20 cellular contexts compared by ENCODE assay signal in the genomic region with DNA sequence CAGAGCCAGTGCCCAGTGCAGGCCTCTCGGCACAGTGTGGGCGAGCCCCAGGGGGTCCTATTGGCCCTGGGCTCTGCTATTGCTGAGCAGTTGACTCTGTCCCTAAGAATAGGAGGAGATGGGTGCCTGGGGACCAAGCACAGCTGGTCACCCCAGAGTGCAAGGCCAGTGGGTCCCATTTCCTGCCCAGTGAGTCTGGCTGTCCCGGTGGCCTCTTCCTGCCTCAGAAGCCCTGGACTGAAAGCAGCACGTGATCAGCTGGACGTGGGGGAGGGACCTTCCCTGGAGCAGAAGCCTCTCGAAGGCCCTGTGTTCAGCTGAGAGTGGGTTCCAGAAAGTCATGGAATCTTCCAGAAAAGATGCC. TPM values are rescaled to one million over a fixed set of nuclear protein-coding genes. Genes with fewer than 3 reads are reported as not detected.
DNase-seq lines count a peak whose midpoint lies in the region; ATAC-seq, FAIRE-seq and TF ChIP-seq lines count a peak whose summit lies in the region.
"Had no signal": no experiment of that assay in that cellular context is flagged by ENCODE, and none has a peak within 500 bp of the region (broad histone marks: within the 10 kb centered on the region; RNA-seq: fewer than 3 reads in every experiment).

No MANE protein-coding gene starts in this region.

- no peaks in the 10 kb centered on the region for H3K9me3 Mint-ChIP-seq in CD4-positive, alpha-beta T cell
- H3K9me3 Mint-ChIP-seq: activated naive CD4-positive, alpha-beta T cell treated with anti-CD3 and anti-CD28 coated beads, Interleukin-2, amount 50 U/mL, for 24 hours had no signal

- no peak for TF ChIP-seq RAD21 in GM12878 (IDR thresholded peaks at IDR 0.05; ENCODE audit: insufficient read depth, low read depth, low read length)

- H3K9me3 ChIP-seq in KOPT-K1 (ENCODE audit: insufficient read depth, low read length, poor library complexity, severe bottlenecking) (no peaks in the 10 kb centered on the region), GM12878 (replicated peaks; ENCODE audit: control insufficient read depth, insufficient read depth, low read length) (no peaks in the 10 kb centered on the region), psoas muscle (no peaks in the 10 kb centered on the region), OCI-LY7 (ENCODE audit: low read length) (no peaks in the 10 kb centered on the region)
- no peaks in the 10 kb centered on the region for H3K9me3 ChIP-seq in CD4-positive, alpha-beta T cell (ENCODE audit: control insufficient read depth, low read length)
- H3K9me3 ChIP-seq: pancreas had no signal

- H3K4me2 ChIP-seq in GM12878 (ENCODE audit: control insufficient read depth, insufficient read depth) (no peak overlapping the region), OCI-LY7 (ENCODE audit: low read length) (no peak overlapping the region)

- WGBS in GM12878 (ENCODE audit: insufficient coverage, insufficient replicate concordance, low lambda C conversion rate, missing lambda C conversion rate), result 24% methylated on average over 6 of the region's 6 CpGs
- WGBS in psoas muscle, 3 donors, result 54 to 66% (median 58%) methylated on average over 6 of the region's 6 CpGs

- H3K79me2 ChIP-seq in GM12878 (ENCODE audit: control insufficient read depth, insufficient read depth, low read length) (no peaks in the 10 kb centered on the region), OCI-LY7 (ENCODE audit: insufficient read depth, low read depth, low read length) (no peaks in the 10 kb centered on the region)

- H3K27me3 Mint-ChIP-seq in CD4-positive, alpha-beta T cell, result no peaks in the 10 kb centered on the region
- H3K27me3 Mint-ChIP-seq: activated CD4-positive, alpha-beta T cell treated with anti-CD3 and anti-CD28 coated beads for 36 hours; activated naive CD4-positive, alpha-beta T cell treated with anti-CD3 and anti-CD28 coated beads, Interleukin-2, amount 50 U/mL, for 24 hours; CD4-positive, CD25-positive, alpha-beta regulatory T cell had no signal

- H3K4me3 ChIP-seq in GM12878 (no peak overlapping the region), psoas muscle (no peak overlapping the region), OCI-LY7 (ENCODE audit: low read depth, low read length, poor library complexity, severe bottlenecking) (no peak overlapping the region)
- H3K4me3 ChIP-seq: pancreas had no signal

- H3K4me3 Mint-ChIP-seq in CD4-positive, alpha-beta T cell, result no peak overlapping the region
- H3K4me3 Mint-ChIP-seq: activated CD4-positive, alpha-beta T cell treated with anti-CD3 and anti-CD28 coated beads for 36 hours; activated naive CD4-positive, alpha-beta T cell treated with anti-CD3 and anti-CD28 coated beads, Interleukin-2, amount 50 U/mL, for 24 hours; CD4-positive, CD25-positive, alpha-beta regulatory T cell had no signal

- in situ Hi-C loops in GM12878 (cut with MboI), result no loop called here

- BruUV-seq in GM12878 (replicated peaks; lab: Mats Ljungman, UMichigan) (no TSS peak), OCI-LY7 (replicated peaks; lab: Mats Ljungman, UMichigan) (no TSS peak)

- H4K20me1 ChIP-seq in GM12878 (ENCODE audit: control insufficient read depth, insufficient read depth) (no peaks in the 10 kb centered on the region), OCI-LY7 (ENCODE audit: insufficient read depth, low read length) (no peaks in the 10 kb centered on the region)

- no peaks in the 10 kb centered on the region for H3K9me2 ChIP-seq in OCI-LY7 (ENCODE audit: insufficient read depth, low read length)

- no peak for FAIRE-seq in GM12878 (lab: Jason Lieb, UNC)
- FAIRE-seq: astrocyte, pancreas, TTC549 had no signal

- no peak for TF ChIP-seq CTCF in GM12878 (IDR thresholded peaks at IDR 0.05 in 2 of 3, conservative IDR thresholded peaks at IDR 0.05 in 1 of 3; ENCODE audit: control insufficient read depth in 2 of 3, extremely low read depth in 1 of 3, insufficient read depth in 1 of 3, low read depth in 3 of 3, low read length in 3 of 3)
- no peak for TF ChIP-seq CTCF in psoas muscle (IDR thresholded peaks at IDR 0.05)
- TF ChIP-seq CTCF in OCI-LY7 (conservative IDR thresholded peaks at IDR 0.05; ENCODE audit: low read length), result no peak
- TF ChIP-seq CTCF in CD4-positive, alpha-beta T cell (IDR thresholded peaks at IDR 0.05), result no peak

- H3K36me3 ChIP-seq in KOPT-K1 (ENCODE audit: insufficient read depth, low read length) (no peaks in the 10 kb centered on the region), GM12878 (ENCODE audit: control insufficient read depth in 2 of 2, insufficient read depth in 2 of 2, low read length in 1 of 2) (no peaks in the 10 kb centered on the region), psoas muscle (ENCODE audit: insufficient read depth in 1 of 2, low read depth in 1 of 2) (no peaks in the 10 kb centered on the region), OCI-LY7 (ENCODE audit: insufficient read depth, low read length) (no peaks in the 10 kb centered on the region)
- H3K36me3 ChIP-seq: pancreas had no signal

- H3K27ac ChIP-seq in KOPT-K1 (ENCODE audit: low read depth, low read length, poor library complexity, severe bottlenecking) (peak overlapping the region; percentile 25), GM12878 (ENCODE audit: control insufficient read depth, insufficient read depth) (no peak overlapping the region), psoas muscle (no peak overlapping the region), OCI-LY7 (ENCODE audit: low read depth, low read length, poor library complexity, severe bottlenecking) (no peak overlapping the region)
- no peak overlapping the region for H3K27ac ChIP-seq in CD4-positive, alpha-beta T cell (ENCODE audit: low read depth, low read length)
- H3K27ac ChIP-seq: pancreas had no signal

- SMC1A ChIA-PET in GM12878 (lab: Charles Lee; ENCODE audit: uncharacterized antibody, unreplicated experiment), result no interaction called here

- H3K4me1 Mint-ChIP-seq in CD4-positive, alpha-beta T cell (ENCODE audit: low read depth), result peaks cover 14% of the 10 kb centered on the region

- POLR2A ChIA-PET in GM12878 (lab: Charles Lee) (no interaction called here), OCI-LY7 (lab: Charles Lee) (interaction anchor here (0.9 kb wide), 1 partner anchor 26 kb away, joined by 3 read pairs; no protein-coding TSS in a partner anchor)
- POLR2A ChIA-PET in CD4-positive, alpha-beta T cell (lab: Charles Lee), result interaction anchor here (1.2 kb wide), 1 partner anchor 9 kb away, joined by 3 read pairs; no protein-coding TSS in a partner anchor

- TF ChIP-seq EP300 in GM12878 (IDR thresholded peaks at IDR 0.05; ENCODE audit: borderline replicate concordance in 1 of 2, control insufficient read depth in 1 of 2, low read depth in 2 of 2, low read length in 2 of 2), result no peak

- H2AFZ ChIP-seq in GM12878 (ENCODE audit: control insufficient read depth, low read depth, low read length) (no peak overlapping the region), OCI-LY7 (ENCODE audit: low read length) (no peak overlapping the region)

- no peaks in the 10 kb centered on the region for H3K4me1 ChIP-seq in GM12878 (ENCODE audit: control insufficient read depth, insufficient read depth, low read length)
- H3K4me1 ChIP-seq in psoas muscle, result no peaks in the 10 kb centered on the region
- H3K4me1 ChIP-seq in OCI-LY7 (ENCODE audit: insufficient read depth, low read length, poor library complexity, severe bottlenecking), result peaks cover 15% of the 10 kb centered on the region
- H3K4me1 ChIP-seq: pancreas had no signal

- intact Hi-C loops in GM12878 (cut with micrococcal nuclease; ENCODE audit: unreplicated experiment), result no loop called here
- intact Hi-C loops in psoas muscle (cut with DNase I), result no loop called here
- intact Hi-C loops in OCI-LY7 (cut with micrococcal nuclease; ENCODE audit: unreplicated experiment), result no loop called here
- intact Hi-C loops in CD4-positive, alpha-beta T cell (cut with DNase I, micrococcal nuclease), result no loop called here

- no peak overlapping the region for H3K27ac Mint-ChIP-seq in CD4-positive, alpha-beta T cell
- H3K27ac Mint-ChIP-seq: activated CD4-positive, alpha-beta T cell treated with anti-CD3 and anti-CD28 coated beads for 36 hours; activated naive CD4-positive, alpha-beta T cell treated with anti-CD3 and anti-CD28 coated beads, Interleukin-2, amount 50 U/mL, for 24 hours had no signal

- RAD21 ChIA-PET in GM12878 (lab: Charles Lee; ENCODE audit: unreplicated experiment), result no interaction called here

- H3K36me3 Mint-ChIP-seq in CD4-positive, alpha-beta T cell (ENCODE audit: low read depth), result no peaks in the 10 kb centered on the region
- H3K36me3 Mint-ChIP-seq: activated naive CD4-positive, alpha-beta T cell treated with anti-CD3 and anti-CD28 coated beads, Interleukin-2, amount 50 U/mL, for 24 hours; CD4-positive, CD25-positive, alpha-beta regulatory T cell had no signal

- no peak for DNase-seq in GM12878 (ENCODE audit: low read depth, low spot score)
- no peak for DNase-seq in left lobe of liver (ENCODE audit: low spot score)
- DNase-seq in psoas muscle, result no peak
- no peak for DNase-seq in OCI-LY7 (ENCODE audit: low spot score)
- DNase-seq in CD4-positive, alpha-beta T cell, result no peak
- DNase-seq: activated CD4-positive, alpha-beta T cell treated with anti-CD3 and anti-CD28 coated beads for 36 hours; CD4-positive, CD25-positive, alpha-beta regulatory T cell; cerebellar nuclear complex; GOT3; KBM-7; MV-4-11; NCI-H187 treated with DMSO at 0.1 percent for 48 hours; NCI-H748 treated with DMSO at 0.1 percent for 48 hours; SHP77 treated with DMSO at 0.1 percent for 48 hours had no signal

- TF ChIP-seq POLR2A in GM12878 (IDR thresholded peaks at IDR 0.05; ENCODE audit: low read depth, low read length), result no peak

- H3K27me3 ChIP-seq in GM12878 (replicated peaks in 1 of 2; ENCODE audit: control insufficient read depth in 2 of 2, insufficient read depth in 2 of 2, low read length in 1 of 2) (no peaks in the 10 kb centered on the region), psoas muscle (ENCODE audit: insufficient read depth in 3 of 3, low read length in 2 of 3) (no peaks in the 10 kb centered on the region)
- no peaks in the 10 kb centered on the region for H3K27me3 ChIP-seq in CD4-positive, alpha-beta T cell (ENCODE audit: control insufficient read depth, insufficient read depth, low read length)
- H3K27me3 ChIP-seq: pancreas had no signal

- CTCF ChIA-PET in GM12878 (lab: Yijun Ruan, JAX), result no interaction called here
- CTCF ChIA-PET in OCI-LY7 (lab: Charles Lee; ENCODE audit: unreplicated experiment), result interaction anchor here (0.6 kb wide), 1 partner anchor 9 kb away, joined by 3 read pairs; no protein-coding TSS in a partner anchor
- CTCF ChIA-PET in CD4-positive, alpha-beta T cell (lab: Charles Lee), result no interaction called here

- no peak overlapping the region for H3K9ac ChIP-seq in GM12878 (ENCODE audit: control insufficient read depth, insufficient read depth, low read length)

- no peak for ATAC-seq in GM12878
- peak; percentile 48 for ATAC-seq in left lobe of liver
- ATAC-seq in psoas muscle, result peak in 3 of 4 donors; percentile 9 to 13 (median 11)
- no peak for ATAC-seq in GM21723 (IDR thresholded peaks at IDR 0.05; ENCODE audit: unreplicated experiment)
- ATAC-seq in CD4-positive, alpha-beta T cell (ENCODE audit: poor library complexity), result no peak
- ATAC-seq: activated CD4-positive, alpha-beta T cell treated with anti-CD3 and anti-CD28 coated beads for 36 hours; pancreas had no signal

RNA-seq across cellular contexts. Expression of a gene that starts 42.0 kb away (rescaled TPM):
- 0.44 and 0.90 TPM in 2 replicates for total RNA-seq in GM12878 (2013; cell fraction: nucleolus; rRNA removed)
- total RNA-seq in GM12878 (2014; rRNA removed), result 0.38 and 0.56 TPM in 2 replicates
- total RNA-seq in GM12878 (2014; rRNA removed; fragmentation: Illumina TruSeq; extraction: Trizol), result 0.04 TPM in 1 of 2 replicates, not detected in the other
- 0.72 and 0.87 TPM in 2 replicates for total RNA-seq in GM12878 (2021)
- polyA plus RNA-seq in GM12878 (2011; ENCODE audit: low read depth), result not detected
- polyA plus RNA-seq in GM12878 (2011; rRNA removed), result not detected in 2 replicates
- 0.03 TPM in 1 of 2 replicates, not detected in the other for polyA plus RNA-seq in GM12878 (2011; cell fraction: cytosol; rRNA removed)
- not detected in 2 replicates for polyA plus RNA-seq in GM12878 (2011; cell fraction: nucleus; rRNA removed)
- polyA plus RNA-seq in GM12878 (2012), result 0.22 and 0.49 TPM in 2 replicates
- 0.04 TPM in 1 of 2 replicates, not detected in the other for polyA plus RNA-seq in GM12878 (2014; fragmentation: Illumina TruSeq; extraction: Trizol)
- polyA plus RNA-seq in GM12878 (2014; fragmentation: Nextera tagmentation; extraction: Ambion mirVana), result not detected
- 0.30 and 0.59 TPM in 2 replicates for polyA plus RNA-seq in GM12878 (2014; rRNA removed)
- under 1 TPM in 1 of 2 experiments, not detected in 1; 0.14 TPM for polyA plus RNA-seq in GM12878 (2016; fragmentation: Nextera tagmentation; extraction: Ambion mirVana)
- polyA minus RNA-seq in GM12878 (2011; rRNA and poly(A)+ RNA removed), result not detected in 2 replicates
- polyA minus RNA-seq in GM12878 (2011; cell fraction: cytosol; rRNA and poly(A)+ RNA removed), result 0.67 TPM in 1 of 2 replicates, not detected in the other
- polyA minus RNA-seq in GM12878 (2011; cell fraction: nucleus; rRNA and poly(A)+ RNA removed), result not detected in 2 replicates
- total RNA-seq in left lobe of liver, result 5.8 TPM
- total RNA-seq in psoas muscle, result 10 to 100 TPM; 14.5 to 25.0 (median 21.9) TPM
- polyA plus RNA-seq in psoas muscle, result 10 to 100 TPM; 18.6 to 35.2 (median 23.4) TPM
- 4.6 and 5.9 TPM in 2 replicates for total RNA-seq in OCI-LY7 (2014; rRNA removed; shearing (Covaris generic))
- total RNA-seq in OCI-LY7 (2022), result 9.4 and 10.6 TPM in 2 replicates
- total RNA-seq in CD4-positive, alpha-beta T cell, result 10 to 100 TPM; 19.2 to 19.6 TPM

Comparison
In these comparisons a context has a peak if more than half of its experiments do, and no peak if none do; other contexts are left out.
1. ATAC-seq: peak in left lobe of liver (single experiment) and psoas muscle (3 of 4); none in GM12878 (single experiment), GM21723 (single experiment) and CD4-positive, alpha-beta T cell (single experiment).